ENCODE assay signal across 8 cellular contexts in the genomic region with DNA sequence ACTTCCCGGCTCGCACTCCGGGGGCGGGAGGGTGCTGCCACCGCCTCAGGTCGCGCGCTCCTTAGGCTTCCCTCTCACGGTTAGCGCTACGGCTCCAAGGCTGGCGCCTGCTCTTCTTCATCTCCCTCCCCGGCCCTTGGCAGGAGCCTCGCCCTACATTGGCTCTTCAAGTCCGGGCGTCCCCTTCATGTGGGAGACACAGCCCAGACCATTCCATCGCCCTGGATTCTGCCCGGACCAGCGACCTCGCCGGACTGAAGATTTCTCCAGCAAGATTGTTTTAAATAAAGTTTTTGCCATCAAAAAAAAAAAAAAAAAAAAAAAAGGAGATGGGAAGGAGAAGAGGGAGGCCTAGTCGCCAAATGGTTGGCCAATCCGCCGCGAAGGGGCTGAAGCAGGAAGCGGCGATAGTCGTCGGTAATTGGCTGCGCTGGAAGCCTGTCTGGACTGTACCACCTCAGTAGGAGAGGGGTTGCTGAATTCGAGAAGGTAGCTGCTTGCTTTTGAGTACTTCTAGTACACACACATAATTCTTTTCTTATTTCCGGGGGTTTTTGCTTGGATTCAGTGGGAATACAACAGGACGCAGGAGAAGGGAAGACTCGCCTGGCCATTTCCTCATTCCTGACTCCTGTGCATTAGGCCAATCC. TPM values are rescaled to one million over a fixed set of nuclear protein-coding genes. Genes with fewer than 3 reads are reported as not detected.
DNase-seq lines count a peak whose midpoint lies in the region; ATAC-seq and TF ChIP-seq lines count a peak whose summit lies in the region.

No MANE protein-coding gene starts in this region.

- peak; percentile 96 for DNase-seq in ACHN
- peak; percentile 100 for DNase-seq in NCI-H2171 treated with DMSO at 0.1 percent for 48 hours (lab: John Stamatoyannopoulos, UW)
- DNase-seq in mammary epithelial cell: peak; percentile 97

- dilution Hi-C loops in mammary epithelial cell (cut with HindIII; ENCODE audit: low sequenced_read_pairs): no loop called here

- peak overlapping the region; percentile 96 for H2AFZ ChIP-seq in mammary epithelial cell (ENCODE audit: low read depth, low read length)

- peaks cover 20% of the 10 kb centered on the region for H3K4me1 ChIP-seq in mammary epithelial cell (ENCODE audit: insufficient read depth, low read length)
- no peaks in the 10 kb centered on the region for H3K4me1 ChIP-seq in iPS-20b (ENCODE audit: insufficient read depth, low read length)
- H3K4me1 ChIP-seq in skeletal muscle tissue (ENCODE audit: control insufficient read depth in 3 of 3, insufficient read depth in 3 of 3, low read length in 3 of 3): peaks cover 21 to 24% (median 22%) of the 10 kb centered on the region in 3 donors

- H3K9me3 ChIP-seq in mammary epithelial cell (replicated peaks; ENCODE audit: insufficient read depth, low read length) (no peaks in the 10 kb centered on the region), iPS-20b (ENCODE audit: insufficient read depth, low read depth, low read length) (no peaks in the 10 kb centered on the region), skeletal muscle tissue (ENCODE audit: control insufficient read depth in 3 of 3, low read length in 3 of 3) (no peaks in the 10 kb centered on the region)

- in situ Hi-C loops in ACHN (cut with HindIII; ENCODE audit: low pct_ligation_motif_present, low pct_unique_long_range_greater_than_20kb, low sequenced_read_pairs): no loop called here
- in situ Hi-C loops in mammary epithelial cell (cut with MboI; ENCODE audit: low sequenced_read_pairs in 2 of 2): no loop called here

- H3K4me3 ChIP-seq in mammary epithelial cell (replicated peaks in 1 of 3; ENCODE audit: insufficient read depth in 1 of 3, low read depth in 2 of 3, low read length in 3 of 3) (peak overlapping the region; percentile 82 to 100 (median 99)), iPS-20b (ENCODE audit: low read length) (peak overlapping the region; percentile 99), skeletal muscle tissue (ENCODE audit: low read length in 3 of 3) (peak overlapping the region; percentile 82 to 97 (median 95))

- no TSS peak for BruUV-seq in mammary epithelial cell (replicated peaks; lab: Mats Ljungman, UMichigan)

- H3K36me3 ChIP-seq in mammary epithelial cell (ENCODE audit: insufficient read depth, low read length): peaks cover 3% of the 10 kb centered on the region
- H3K36me3 ChIP-seq in iPS-20b (ENCODE audit: insufficient read depth, low read depth, low read length): peaks cover 16% of the 10 kb centered on the region
- H3K36me3 ChIP-seq in skeletal muscle tissue (ENCODE audit: control insufficient read depth in 3 of 3, insufficient read depth in 3 of 3, low read length in 3 of 3): peaks cover 3 to 9% (median 5%) of the 10 kb centered on the region in 3 donors

- under 1% methylated on average over 15 of the region's 34 CpGs for WGBS in mammary epithelial cell (ENCODE audit: low coverage, missing lambda C conversion rate)

- CTCF ChIA-PET in mammary epithelial cell (lab: Charles Lee; ENCODE audit: low non-redundant PET): interaction anchor here (0.5 kb wide), 1 partner anchor 236 kb away, joined by 4 read pairs; no protein-coding TSS in a partner anchor

- no peak for TF ChIP-seq CTCF in VCaP (conservative IDR thresholded peaks at IDR 0.05)
- no peak for TF ChIP-seq CTCF in mammary epithelial cell (conservative IDR thresholded peaks at IDR 0.05 in 1 of 2, IDR thresholded peaks at IDR 0.05 in 1 of 2; ENCODE audit: extremely low read depth in 1 of 2, insufficient read depth in 1 of 2, low read depth in 1 of 2, low read length in 2 of 2)

- H3K9ac ChIP-seq in mammary epithelial cell (ENCODE audit: insufficient read depth, low read length): peak overlapping the region; percentile 96
- H3K9ac ChIP-seq in iPS-20b (ENCODE audit: low read depth, low read length): peak overlapping the region; percentile 99
- peak overlapping the region; percentile 98 to 99 (median 98) for H3K9ac ChIP-seq in skeletal muscle tissue (ENCODE audit: low read depth in 1 of 3, low read length in 3 of 3)

- no peaks in the 10 kb centered on the region for H4K20me1 ChIP-seq in mammary epithelial cell (ENCODE audit: insufficient read depth, low read length)

- peaks cover 46% of the 10 kb centered on the region for H3K79me2 ChIP-seq in mammary epithelial cell (ENCODE audit: insufficient read depth, low read length)

- intact Hi-C loops in mammary epithelial cell (cut with micrococcal nuclease): loop anchor here (1.0 to 5.0 kb wide), 6 partner anchors 10 to 910 kb away; partner anchors contain the start of genes CLP1, LPXN, SELENOH and ZFP91

- ATAC-seq in GM18870 (IDR thresholded peaks at IDR 0.05; ENCODE audit: unreplicated experiment) (peak; percentile 69), HG03108 (IDR thresholded peaks at IDR 0.05; ENCODE audit: unreplicated experiment) (peak; percentile 62)

- H3K27ac ChIP-seq in VCaP (peak overlapping the region; percentile 98), mammary epithelial cell (ENCODE audit: insufficient read depth, low read depth, low read length) (peak overlapping the region; percentile 95), iPS-20b (ENCODE audit: low read length) (peak overlapping the region; percentile 95), skeletal muscle tissue (ENCODE audit: low read depth, low read length) (peak overlapping the region; percentile 91)

- no peaks in the 10 kb centered on the region for H3K27me3 ChIP-seq in mammary epithelial cell (ENCODE audit: insufficient read depth, low read length)
- no peaks in the 10 kb centered on the region for H3K27me3 ChIP-seq in iPS-20b (ENCODE audit: insufficient read depth, low read length)
- no peaks in the 10 kb centered on the region for H3K27me3 ChIP-seq in skeletal muscle tissue (ENCODE audit: control insufficient read depth in 3 of 3, insufficient read depth in 3 of 3, low read length in 3 of 3)

- peak overlapping the region; percentile 92 for H3K4me2 ChIP-seq in mammary epithelial cell (ENCODE audit: insufficient read depth, low read depth, low read length)

RNA-seq across cellular contexts. Expression of gene ZDHHC5, which starts 0.7 kb away (rescaled TPM):
- total RNA-seq in mammary epithelial cell: 100 to 1,000 TPM in 1 of 2 donors, 10 to 100 TPM in 1; 81.7 to 101 TPM
- polyA plus RNA-seq in mammary epithelial cell: 94.2 TPM
- 108 TPM for polyA minus RNA-seq in mammary epithelial cell
- 19.3 TPM for total RNA-seq in skeletal muscle tissue

RNA-seq across cellular contexts. Expression of gene CLP1, which starts 9.6 kb away (rescaled TPM):
- 10 to 100 TPM; 16.0 to 19.0 TPM for total RNA-seq in mammary epithelial cell
- polyA plus RNA-seq in mammary epithelial cell: 38.7 TPM
- polyA minus RNA-seq in mammary epithelial cell: 19.0 TPM
- 20.4 TPM for total RNA-seq in skeletal muscle tissue

RNA-seq across cellular contexts. Expression of gene YPEL4, which starts 17.5 kb away (rescaled TPM):
- total RNA-seq in mammary epithelial cell (under 1 TPM; under 0.01 to 0.35 TPM), skeletal muscle tissue (0.52 TPM)
- 0.05 TPM for polyA plus RNA-seq in mammary epithelial cell
- not detected for polyA minus RNA-seq in mammary epithelial cell

RNA-seq across cellular contexts. Expression of gene MED19, which starts 44.8 kb away (rescaled TPM):
- 10 to 100 TPM; 10.3 to 21.0 TPM for total RNA-seq in mammary epithelial cell
- 23.1 TPM for polyA plus RNA-seq in mammary epithelial cell
- polyA minus RNA-seq in mammary epithelial cell: not detected
- 11.0 TPM for total RNA-seq in skeletal muscle tissue

RNA-seq across cellular contexts. Expression of gene TMX2, which starts 45.2 kb away (rescaled TPM):
- total RNA-seq in mammary epithelial cell: 10 to 100 TPM; 54.0 to 95.8 TPM
- 87.7 TPM for polyA plus RNA-seq in mammary epithelial cell
- 127 TPM for polyA minus RNA-seq in mammary epithelial cell
- 30.3 TPM for total RNA-seq in skeletal muscle tissue

Comparison
In these comparisons a context has a peak if more than half of its experiments do, and no peak if none do; other contexts are left out.
1. Peak in every context shown above with its lines: DNase-seq, ATAC-seq, H3K4me3 ChIP-seq and H3K27ac ChIP-seq.